8 cellular contexts compared by ENCODE assay signal in genomic region chrX:1481636-1482529, GRCh38.
DNase-seq lines count a peak whose midpoint lies in the region; ATAC-seq and TF ChIP-seq lines count a peak whose summit lies in the region.

No MANE protein-coding gene starts in this region.

- peak overlapping the region; percentile 71 for H3K27ac ChIP-seq in iPS-20b (ENCODE audit: low read length)

- no peaks in the 10 kb centered on the region for H3K9me3 ChIP-seq in iPS-20b (ENCODE audit: insufficient read depth, low read depth, low read length)

- DNase-seq in RPMI8226 (peak; percentile 96), amniotic epithelial cell (ENCODE audit: low read depth) (peak; percentile 25), DMS114 treated with DMSO at 0.1 percent for 48 hours (lab: John Stamatoyannopoulos, UW; ENCODE audit: unreplicated experiment) (no peak), Kasumi-1 (lab: John Stamatoyannopoulos, UW) (no peak)
- peak; percentile 60 for DNase-seq in stimulated activated CD4-positive, alpha-beta T cell treated with anti-CD3 and anti-CD28 coated beads, Interleukin-12 subunit alpha, Interleukin-12 subunit beta, amount 100 ng/mL, for 4 hours

- H3K4me3 ChIP-seq in iPS-20b (ENCODE audit: low read length): peak overlapping the region; percentile 57

- peak; percentile 44 for ATAC-seq in HG02759 (IDR thresholded peaks at IDR 0.05; ENCODE audit: unreplicated experiment)

- H3K4me1 ChIP-seq in iPS-20b (ENCODE audit: insufficient read depth, low read length): peaks cover 8% of the 10 kb centered on the region

- H3K9ac ChIP-seq in iPS-20b (ENCODE audit: low read depth, low read length): peak overlapping the region; percentile 74

- 0 out of 2 replicates have a peak, but pooled peaks have one; percentile 11 for TF ChIP-seq CTCF in GM12874 (IDR thresholded peaks at IDR 0.05; ENCODE audit: insufficient read depth, low read depth, low read length)

- peaks cover 6% of the 10 kb centered on the region; the same call in 1 of the 2 replicates for H3K27me3 ChIP-seq in iPS-20b (ENCODE audit: insufficient read depth, low read length)

- H3K36me3 ChIP-seq in iPS-20b (ENCODE audit: insufficient read depth, low read depth, low read length): no peaks in the 10 kb centered on the region

Comparison
In these comparisons a context has a peak if more than half of its experiments do, and no peak if none do; other contexts are left out.
1. DNase-seq: peak in RPMI8226 (single experiment), amniotic epithelial cell (single experiment) and stimulated activated CD4-positive, alpha-beta T cell treated with anti-CD3 and anti-CD28 coated beads, Interleukin-12 subunit alpha, Interleukin-12 subunit beta, amount 100 ng/mL, for 4 hours (single experiment); none in DMS114 treated with DMSO at 0.1 percent for 48 hours (single experiment) and Kasumi-1 (0 of 2).